21 cellular contexts compared by ENCODE assay signal in genomic region chr20:58277578-58278344, GRCh38. TPM values are rescaled to one million over a fixed set of nuclear protein-coding genes. Genes with fewer than 3 reads are reported as not detected.
"Had no signal": no experiment of that assay in that cellular context is flagged by ENCODE, and none has a peak within 500 bp of the region (broad histone marks: within the 10 kb centered on the region; RNA-seq: fewer than 3 reads in every experiment).

No MANE protein-coding gene starts in this region.

- H3K27ac Mint-ChIP-seq: activated CD4-positive, alpha-beta memory T cell treated with anti-CD3 and anti-CD28 coated beads for 36 hours; activated naive CD8-positive, alpha-beta T cell treated with anti-CD3 and anti-CD28 coated beads for 36 hours; activated T-helper 1 cell treated with anti-CD3 and anti-CD28 coated beads, Interleukin-12 subunit alpha, Interleukin-12 subunit beta, Interleukin-2, Interleukin-4 antibody, amounts not matched to agents 30 ng/mL and 10 ng/mL and 1 ng/mL, durations not matched to agents 14 hours and 24 hours and 36 hours; natural killer cell treated with Interleukin-12 subunit alpha and Interleukin-12 subunit beta and Interleukin-15 and Interleukin-18, amount 100 ng/mL, for 72 hours; stimulated activated naive B cell treated with anti-CD40 and anti-IgM and Interleukin-4, amounts not matched to agents 10 μg/mL and 1 μg/mL and 100 μg/mL, for 72 hours had no signal

- H3K4me3 Mint-ChIP-seq: activated CD4-positive, alpha-beta memory T cell treated with anti-CD3 and anti-CD28 coated beads for 36 hours; activated naive CD8-positive, alpha-beta T cell treated with anti-CD3 and anti-CD28 coated beads for 36 hours; activated T-helper 1 cell treated with anti-CD3 and anti-CD28 coated beads, Interleukin-12 subunit alpha, Interleukin-12 subunit beta, Interleukin-2, Interleukin-4 antibody, amounts not matched to agents 30 ng/mL and 10 ng/mL and 1 ng/mL, durations not matched to agents 14 hours and 24 hours and 36 hours; natural killer cell treated with Interleukin-12 subunit alpha and Interleukin-12 subunit beta and Interleukin-15 and Interleukin-18, amount 100 ng/mL, for 72 hours; stimulated activated naive B cell treated with anti-CD40 and anti-IgM and Interleukin-4, amounts not matched to agents 10 μg/mL and 1 μg/mL and 100 μg/mL, for 72 hours had no signal

- H3K27me3 Mint-ChIP-seq: activated CD4-positive, alpha-beta memory T cell treated with anti-CD3 and anti-CD28 coated beads for 36 hours; activated naive CD8-positive, alpha-beta T cell treated with anti-CD3 and anti-CD28 coated beads for 36 hours; natural killer cell treated with Interleukin-12 subunit alpha and Interleukin-12 subunit beta and Interleukin-15 and Interleukin-18, amount 100 ng/mL, for 72 hours; stimulated activated naive B cell treated with anti-CD40 and anti-IgM and Interleukin-4, amounts not matched to agents 10 μg/mL and 1 μg/mL and 100 μg/mL, for 72 hours had no signal

- H3K9me3 Mint-ChIP-seq: activated CD4-positive, alpha-beta memory T cell treated with anti-CD3 and anti-CD28 coated beads for 36 hours; activated naive CD8-positive, alpha-beta T cell treated with anti-CD3 and anti-CD28 coated beads for 36 hours; natural killer cell treated with Interleukin-12 subunit alpha and Interleukin-12 subunit beta and Interleukin-15 and Interleukin-18, amount 100 ng/mL, for 72 hours; stimulated activated naive B cell treated with anti-CD40 and anti-IgM and Interleukin-4, amounts not matched to agents 10 μg/mL and 1 μg/mL and 100 μg/mL, for 72 hours had no signal

- DNase-seq: activated CD4-positive, alpha-beta memory T cell treated with anti-CD3 and anti-CD28 coated beads for 36 hours; activated gamma-delta T cell treated with Interleukin-2 at 50 U/mL for 16 hours; activated naive CD8-positive, alpha-beta T cell treated with anti-CD3 and anti-CD28 coated beads for 36 hours; activated T-cell treated with anti-CD3 and anti-CD28 coated beads for 4 hours; amygdala; dermis blood vessel endothelial cell; effector memory CD4-positive, alpha-beta T cell; esophagus squamous epithelium; lower lobe of right lung; nucleus accumbens; posterior cingulate gyrus; spleen; stimulated activated naive B cell treated with anti-CD40 and anti-IgM and Interleukin-4, amounts not matched to agents 10 μg/mL and 1 μg/mL and 100 μg/mL, for 72 hours; T-helper 2 cell; WERI-Rb-1 had no signal

RNA-seq across cellular contexts. Expression of gene ANKRD60, which starts 49.3 kb away (rescaled TPM):
- total RNA-seq: activated CD4-positive, alpha-beta memory T cell treated with anti-CD3 and anti-CD28 coated beads for 36 hours; activated naive CD8-positive, alpha-beta T cell treated with anti-CD3 and anti-CD28 coated beads for 36 hours; activated T-helper 1 cell treated with anti-CD3 and anti-CD28 coated beads, Interleukin-12 subunit alpha, Interleukin-12 subunit beta, Interleukin-2, Interleukin-4 antibody, amounts not matched to agents 30 ng/mL and 10 ng/mL and 1 ng/mL, durations not matched to agents 14 hours and 24 hours and 36 hours; cardiac muscle cell; dermis blood vessel endothelial cell; esophagus squamous epithelium; fibroblast of villous mesenchyme; lower lobe of right lung; natural killer cell treated with Interleukin-12 subunit alpha and Interleukin-12 subunit beta and Interleukin-15 and Interleukin-18, amount 100 ng/mL, for 72 hours; renal cortical epithelial cell; spleen; ureter had no signal
